ENCODE assay signal across 8 cellular contexts in genomic region chr22:30290318-30290678, GRCh38. TPM values are rescaled to one million over a fixed set of nuclear protein-coding genes. Genes with fewer than 3 reads are reported as not detected.
DNase-seq lines count a peak whose midpoint lies in the region; ATAC-seq and TF ChIP-seq lines count a peak whose summit lies in the region.

No MANE protein-coding gene starts in this region.

- H3K27ac Mint-ChIP-seq in stimulated activated naive CD8-positive, alpha-beta T cell treated with anti-CD3 and anti-CD28 coated beads, Interleukin-15, Interleukin-2, amounts not matched to agents 100 ng/mL and 50 ng/mL, for 24 hours: no peak overlapping the region

- no peak for TF ChIP-seq POLR2A in adrenal gland (IDR thresholded peaks at IDR 0.05)

- H3K18ac ChIP-seq in mesenchymal stem cell (ENCODE audit: low read depth in 1 of 2, low read length in 2 of 2): peak overlapping the region; percentile 40 to 41

- peak overlapping the region; percentile 76 for H3K4me3 Mint-ChIP-seq in stimulated activated naive CD8-positive, alpha-beta T cell treated with anti-CD3 and anti-CD28 coated beads, Interleukin-15, Interleukin-2, amounts not matched to agents 100 ng/mL and 50 ng/mL, for 24 hours

- H2BK15ac ChIP-seq in mesenchymal stem cell (ENCODE audit: low read depth, poor library complexity, severe bottlenecking): peak overlapping the region; percentile 12

- peaks cover 20% of the 10 kb centered on the region for H3K79me1 ChIP-seq in mesenchymal stem cell (replicated peaks; ENCODE audit: low read length, poor library complexity, severe bottlenecking)

- peak overlapping the region; percentile 56 for H4K91ac ChIP-seq in mesenchymal stem cell (ENCODE audit: low read length)

- H3K4me1 Mint-ChIP-seq in stimulated activated naive CD8-positive, alpha-beta T cell treated with anti-CD3 and anti-CD28 coated beads, Interleukin-15, Interleukin-2, amounts not matched to agents 100 ng/mL and 50 ng/mL, for 24 hours (ENCODE audit: low read depth): peaks cover 13% of the 10 kb centered on the region

- no peak overlapping the region for H2BK12ac ChIP-seq in mesenchymal stem cell (ENCODE audit: low read length in 2 of 2)

- H3K27ac ChIP-seq in adrenal gland: peak overlapping the region; percentile 71 to 92 (median 87)
- peak overlapping the region; percentile 31 for H3K27ac ChIP-seq in mesenchymal stem cell (ENCODE audit: low read length, poor library complexity, severe bottlenecking)
- H3K27ac ChIP-seq in aorta (ENCODE audit: low read depth in 1 of 2, low read length in 2 of 2): peak overlapping the region; percentile 59 to 85

- no peak overlapping the region for H3K4me2 ChIP-seq in mesenchymal stem cell (ENCODE audit: low read length, poor library complexity, severe bottlenecking)

- peak overlapping the region; percentile 62 for H4K8ac ChIP-seq in mesenchymal stem cell (ENCODE audit: low read length)

- no peak overlapping the region for H2BK5ac ChIP-seq in mesenchymal stem cell (ENCODE audit: low read depth, low read length, poor library complexity, severe bottlenecking)

- H3K9me3 Mint-ChIP-seq in stimulated activated naive CD8-positive, alpha-beta T cell treated with anti-CD3 and anti-CD28 coated beads, Interleukin-15, Interleukin-2, amounts not matched to agents 100 ng/mL and 50 ng/mL, for 24 hours: no peaks in the 10 kb centered on the region

- peak overlapping the region in 1 of 2 experiments; percentile 13 for H3K4ac ChIP-seq in mesenchymal stem cell (ENCODE audit: low read depth in 1 of 2, low read length in 2 of 2)

- H2AFZ ChIP-seq in mesenchymal stem cell (ENCODE audit: low read depth, low read length): no peak overlapping the region

- WGBS in adrenal gland, 4 donors: 25 to 44% (median 38%) methylated on average over 2 to 3 of the region's 3 CpGs; no CpG with 5 or more reads in 1 of the 4 donors
- WGBS in mesenchymal stem cell: 53% methylated on average over 3 of the region's 3 CpGs
- 15 to 25% methylated on average over 3 of the region's 3 CpGs for WGBS in aorta, 2 donors

- H3K27me3 ChIP-seq in adrenal gland (no peaks in the 10 kb centered on the region), mesenchymal stem cell (ENCODE audit: control insufficient read depth in 1 of 2, insufficient read depth in 1 of 2, low read length in 2 of 2) (no peaks in the 10 kb centered on the region), aorta (ENCODE audit: control insufficient read depth in 1 of 2, insufficient read depth in 2 of 2, low read length in 1 of 2) (no peaks in the 10 kb centered on the region)

- H3K27me3 Mint-ChIP-seq in stimulated activated naive CD8-positive, alpha-beta T cell treated with anti-CD3 and anti-CD28 coated beads, Interleukin-15, Interleukin-2, amounts not matched to agents 100 ng/mL and 50 ng/mL, for 24 hours: no peaks in the 10 kb centered on the region

- H3K9me3 ChIP-seq in adrenal gland (replicated peaks in 1 of 3) (no peaks in the 10 kb centered on the region), mesenchymal stem cell (ENCODE audit: control insufficient read depth, low read length) (no peaks in the 10 kb centered on the region), aorta (ENCODE audit: control insufficient read depth, low read length) (no peaks in the 10 kb centered on the region)

- peaks cover 9% of the 10 kb centered on the region for H3K36me3 Mint-ChIP-seq in stimulated activated naive CD8-positive, alpha-beta T cell treated with anti-CD3 and anti-CD28 coated beads, Interleukin-15, Interleukin-2, amounts not matched to agents 100 ng/mL and 50 ng/mL, for 24 hours (ENCODE audit: low read depth)

- intact Hi-C loops in adrenal gland (cut with DNase I) (loop anchor here in 1 of 2 donors (2.0 kb wide), 1 partner anchor 97 kb away; the partner anchor contains the start of gene RNF215), aorta (cut with DNase I) (loop anchor here in 1 of 2 donors (5.0 kb wide), 1 partner anchor 52 kb away; no protein-coding TSS in a partner anchor)

- peak overlapping the region; percentile 83 for H3K9ac ChIP-seq in mesenchymal stem cell (ENCODE audit: low read length)

- TF ChIP-seq CTCF in adrenal gland (IDR thresholded peaks at IDR 0.05): no peak

- no peak overlapping the region for H3K23ac ChIP-seq in mesenchymal stem cell (ENCODE audit: low read length in 2 of 2)

- no peak for DNase-seq in stimulated activated naive CD8-positive, alpha-beta T cell treated with anti-CD3 and anti-CD28 coated beads, Interleukin-15, Interleukin-2, amounts not matched to agents 100 U/mL and 50 U/mL, for 24 hours
- peak in 1 of 7 donors; percentile 68 for DNase-seq in adrenal gland
- peak; percentile 29 for DNase-seq in mesenchymal stem cell
- DNase-seq in aorta: no peak
- DNase-seq in putamen (ENCODE audit: low spot score): no peak
- DNase-seq in mucosa of gallbladder (ENCODE audit: low spot score): no peak
- no peak for DNase-seq in NCI-H1694 treated with DMSO at 0.1 percent for 48 hours (lab: John Stamatoyannopoulos, UW)

- H3K4me3 ChIP-seq in adrenal gland (peak overlapping the region in 1 of 4 donors; percentile 52), mesenchymal stem cell (ENCODE audit: insufficient read depth in 1 of 2, low read depth in 1 of 2, low read length in 2 of 2) (peak overlapping the region in 1 of 2 experiments; percentile 81), aorta (ENCODE audit: low read length in 2 of 2) (no peak overlapping the region)

- H2BK120ac ChIP-seq in mesenchymal stem cell (ENCODE audit: low read depth, low read length): no peak overlapping the region

- ATAC-seq in stimulated activated naive CD8-positive, alpha-beta T cell treated with anti-CD3 and anti-CD28 coated beads, Interleukin-15, Interleukin-2, amounts not matched to agents 100 U/mL and 50 U/mL, for 24 hours: no peak
- ATAC-seq in aorta (ENCODE audit: low FRiP score): no peak

- H3K4me1 ChIP-seq in adrenal gland (replicated peaks in 1 of 2) (peaks cover 30 to 40% of the 10 kb centered on the region in 2 donors), mesenchymal stem cell (ENCODE audit: control insufficient read depth, insufficient read depth, low read depth, low read length) (peaks cover 36% of the 10 kb centered on the region), aorta (ENCODE audit: control insufficient read depth in 1 of 2, insufficient read depth in 2 of 2, low read length in 2 of 2) (no peaks in the 10 kb centered on the region)

- H3K36me3 ChIP-seq in adrenal gland (replicated peaks in 1 of 2) (peaks cover 0 to 45% of the 10 kb centered on the region in 2 donors), mesenchymal stem cell (ENCODE audit: control insufficient read depth in 1 of 2, insufficient read depth in 2 of 2, low read depth in 1 of 2, low read length in 2 of 2) (peaks cover 52 to 65% of the 10 kb centered on the region in 2 experiments), aorta (ENCODE audit: control insufficient read depth in 1 of 2, insufficient read depth in 2 of 2, low read length in 1 of 2) (peaks cover 0 to 3% of the 10 kb centered on the region in 2 donors)

- no peak overlapping the region for H3K14ac ChIP-seq in mesenchymal stem cell (ENCODE audit: low read length in 2 of 2)

- H2AK5ac ChIP-seq in mesenchymal stem cell (ENCODE audit: low read length, severe bottlenecking): peak overlapping the region; percentile 43

RNA-seq across cellular contexts. Expression of gene CASTOR1, which starts 1.0 kb away (rescaled TPM):
- total RNA-seq in adrenal gland (10 to 100 TPM in 5 of 8 donors, 1 to 10 TPM in 3; 5.5 to 20.1 (median 13.8) TPM), aorta (10 to 100 TPM; 13.5 to 14.0 TPM), mucosa of gallbladder (19.1 TPM)
- polyA plus RNA-seq in adrenal gland (10 to 100 TPM in 2 of 3 donors, 1 to 10 TPM in 1; 2.4 to 18.3 (median 15.1) TPM), aorta (10 to 100 TPM in 1 of 2 donors, 1 to 10 TPM in 1; 4.0 to 13.4 TPM)
- polyA plus RNA-seq in mesenchymal stem cell (2013, experiment 1 of 2): 9.7 TPM
- polyA plus RNA-seq in mesenchymal stem cell (2013, experiment 2 of 2): 8.7 TPM

RNA-seq across cellular contexts. Expression of gene OSM, which starts 23.6 kb away (rescaled TPM):
- total RNA-seq in adrenal gland (1 to 10 TPM in 6 of 8 donors, under 1 TPM in 2; 0.85 to 8.1 (median 1.9) TPM), aorta (1 to 10 TPM; 1.4 to 3.9 TPM), mucosa of gallbladder (4.7 TPM)
- polyA plus RNA-seq in adrenal gland (1 to 10 TPM in 1 of 3 donors, under 1 TPM in 2; 0.44 to 1.6 (median 0.56) TPM), aorta (1 to 10 TPM; 1.4 to 1.6 TPM)
- polyA plus RNA-seq in mesenchymal stem cell (2013, experiment 1 of 2): not detected
- not detected for polyA plus RNA-seq in mesenchymal stem cell (2013, experiment 2 of 2)

RNA-seq across cellular contexts. Expression of gene TBC1D10A, which starts 36.4 kb away (rescaled TPM):
- total RNA-seq in adrenal gland: 10 to 100 TPM; 22.0 to 55.0 (median 31.8) TPM
- 10 to 100 TPM; 11.7 to 23.2 (median 14.2) TPM for polyA plus RNA-seq in adrenal gland
- polyA plus RNA-seq in mesenchymal stem cell (2013, experiment 1 of 2): 15.7 TPM
- polyA plus RNA-seq in mesenchymal stem cell (2013, experiment 2 of 2): 14.0 TPM
- total RNA-seq in aorta: 10 to 100 TPM; 32.9 to 45.5 TPM
- 10 to 100 TPM; 16.7 to 22.1 TPM for polyA plus RNA-seq in aorta
- 48.4 TPM for total RNA-seq in mucosa of gallbladder

RNA-seq across cellular contexts. Expression of gene LIF, which starts 43.7 kb away (rescaled TPM):
- total RNA-seq in adrenal gland (1 to 10 TPM in 6 of 8 donors, under 1 TPM in 2; 0.69 to 9.3 (median 2.6) TPM), aorta (1 to 10 TPM; 4.5 to 6.6 TPM), mucosa of gallbladder (17.8 TPM)
- polyA plus RNA-seq in adrenal gland (1 to 10 TPM in 2 of 3 donors, under 1 TPM in 1; 0.49 to 2.4 (median 1.4) TPM), aorta (1 to 10 TPM; 1.3 to 2.3 TPM)
- 10.2 TPM for polyA plus RNA-seq in mesenchymal stem cell (2013, experiment 1 of 2)
- 9.7 TPM for polyA plus RNA-seq in mesenchymal stem cell (2013, experiment 2 of 2)

Comparison
In these comparisons a context has a peak if more than half of its experiments do, and no peak if none do; other contexts are left out.
1. H3K27ac ChIP-seq: peak in every context shown above with its lines; median percentile 87 in adrenal gland; 72 in aorta; 31 in mesenchymal stem cell.